1 cellular context compared by ENCODE assay signal in genomic region chr4:160021870-160022269, GRCh38.
TF ChIP-seq lines count a peak whose summit lies in the region.

No MANE protein-coding gene starts in this region.

TF ChIP-seq in GM23338, 12 proteins besides CTCF, POLR2A, EP300 and RAD21 (continued from another document):
- no peak for TF ChIP-seq ZNF462 (CRISPR knock-in tag; IDR thresholded peaks at IDR 0.05)
- no peak for TF ChIP-seq JUNB (IDR thresholded peaks at IDR 0.05; ENCODE audit: unreplicated experiment)
